19 cellular contexts compared by ENCODE assay signal in the genomic region with DNA sequence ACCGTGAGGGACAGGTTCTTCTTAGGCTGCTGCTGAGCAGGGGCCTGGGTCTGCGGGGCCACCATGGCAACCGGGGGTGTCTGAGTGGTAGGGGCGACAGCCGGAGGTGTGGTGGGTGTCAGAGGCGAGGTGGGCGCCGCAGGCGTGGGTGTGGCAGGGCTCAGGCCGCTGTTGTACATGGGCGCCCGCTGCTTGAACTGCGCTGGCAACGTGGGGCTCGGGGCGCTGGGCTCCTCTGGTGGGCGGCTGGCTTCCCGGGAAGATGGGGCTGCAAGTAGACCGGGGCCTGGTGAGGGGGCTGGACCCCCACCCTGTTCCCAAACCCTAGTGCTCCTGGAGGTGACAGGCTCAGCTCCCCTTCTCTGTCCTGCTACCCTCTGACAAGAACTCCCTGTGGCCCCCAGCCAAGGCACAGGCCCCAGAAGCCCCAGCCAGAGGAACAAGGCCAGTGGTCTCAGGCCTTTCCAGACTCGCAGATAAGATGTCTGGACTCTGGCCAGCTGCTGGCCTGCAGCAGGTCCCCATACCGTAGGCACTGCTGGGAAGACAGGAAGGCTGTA. TPM values are rescaled to one million over a fixed set of nuclear protein-coding genes. Genes with fewer than 3 reads are reported as not detected.
DNase-seq lines count a peak whose midpoint lies in the region; ATAC-seq and TF ChIP-seq lines count a peak whose summit lies in the region.
"Had no signal": no experiment of that assay in that cellular context is flagged by ENCODE, and none has a peak within 500 bp of the region (broad histone marks: within the 10 kb centered on the region; RNA-seq: fewer than 3 reads in every experiment).

No MANE protein-coding gene starts in this region.

- no peak for TF ChIP-seq CTCF in activated CD8-positive, alpha-beta T cell treated with anti-CD3 and anti-CD28 coated beads for 36 hours (IDR thresholded peaks at IDR 0.05)
- TF ChIP-seq CTCF in left ventricle myocardium inferior (IDR thresholded peaks at IDR 0.05; ENCODE audit: borderline replicate concordance) (no peak), spleen (IDR thresholded peaks at IDR 0.05 in 8 of 11, conservative IDR thresholded peaks at IDR 0.05 in 3 of 11) (no peak)

- POLR2A ChIA-PET in activated CD8-positive, alpha-beta T cell treated with anti-CD3 and anti-CD28 coated beads for 36 hours (lab: Charles Lee), result interaction anchor here (1.5 to 3.1 kb wide), 2 partner anchors 13 to 25 kb away, joined by 3 to 8 read pairs; partner anchors contain the start of gene NELFA
- POLR2A ChIA-PET in activated CD8-positive, alpha-beta T cell treated with anti-CD3 and anti-CD28 coated beads, Interleukin-2, amount 10 ng/mL, durations not matched to agents 7 days and 5 days (lab: Charles Lee), result no interaction called here

- H3K36me3 Mint-ChIP-seq in activated CD8-positive, alpha-beta T cell treated with anti-CD3 and anti-CD28 coated beads for 36 hours (ENCODE audit: low read depth), result peaks cover 17% of the 10 kb centered on the region
- H3K36me3 Mint-ChIP-seq in activated CD8-positive, alpha-beta T cell treated with anti-CD3 and anti-CD28 coated beads, Interleukin-2, amount 10 ng/mL, durations not matched to agents 7 days and 5 days (ENCODE audit: low read depth), result peaks cover 38% of the 10 kb centered on the region

- intact Hi-C loops in activated CD8-positive, alpha-beta T cell treated with anti-CD3 and anti-CD28 coated beads for 36 hours (cut with micrococcal nuclease), result no loop called here
- intact Hi-C loops in left ventricle myocardium inferior (cut with micrococcal nuclease), result no loop called here
- intact Hi-C loops in spleen (cut with DNase I; ENCODE audit: low total_unique reads), result no loop called here

- H3K9me3 Mint-ChIP-seq in activated CD8-positive, alpha-beta T cell treated with anti-CD3 and anti-CD28 coated beads for 36 hours, result no peaks in the 10 kb centered on the region
- no peaks in the 10 kb centered on the region for H3K9me3 Mint-ChIP-seq in activated CD8-positive, alpha-beta T cell treated with anti-CD3 and anti-CD28 coated beads, Interleukin-2, amount 10 ng/mL, durations not matched to agents 7 days and 5 days (ENCODE audit: insufficient read depth)
- H3K9me3 Mint-ChIP-seq: activated T-helper 1 cell treated with anti-CD3 and anti-CD28 coated beads, Interleukin-12 subunit alpha, Interleukin-12 subunit beta, Interleukin-2, Interleukin-4 antibody, amounts not matched to agents 30 ng/mL and 10 ng/mL and 1 ng/mL, durations not matched to agents 14 hours and 24 hours and 36 hours had no signal

- peaks cover 98% of the 10 kb centered on the region for H3K36me3 ChIP-seq in left ventricle myocardium inferior
- peaks cover 3 to 100% (median 98%) of the 10 kb centered on the region in 6 donors for H3K36me3 ChIP-seq in spleen

- no peak for DNase-seq in activated CD8-positive, alpha-beta T cell treated with anti-CD3 and anti-CD28 coated beads for 36 hours
- DNase-seq in activated CD8-positive, alpha-beta T cell treated with anti-CD3 and anti-CD28 coated beads, Interleukin-2, amount 10 ng/mL, durations not matched to agents 7 days and 5 days, result no peak
- DNase-seq in left ventricle myocardium inferior, result peak; percentile 41
- DNase-seq in spleen, result peak; percentile 69
- DNase-seq in NCI-H510A treated with DMSO at 0.1 percent for 48 hours (lab: John Stamatoyannopoulos, UW), result no peak
- DNase-seq in NCI-H526 treated with DMSO at 0.1 percent for 48 hours (lab: John Stamatoyannopoulos, UW), result no peak
- DNase-seq: 8988T; GDM1; Kasumi-1; NCI-H1105; NCI-H2081 treated with DMSO at 0.1 percent for 48 hours; SHP77 treated with DMSO at 0.1 percent for 48 hours; stimulated activated naive CD4-positive, alpha-beta T cell treated with Interleukin-2 at 50 U/mL for 16 hours had no signal

- CTCF ChIA-PET in activated CD8-positive, alpha-beta T cell treated with anti-CD3 and anti-CD28 coated beads for 36 hours (lab: Charles Lee), result no interaction called here
- CTCF ChIA-PET in activated CD8-positive, alpha-beta T cell treated with anti-CD3 and anti-CD28 coated beads, Interleukin-2, amount 10 ng/mL, durations not matched to agents 7 days and 5 days (lab: Charles Lee), result interaction anchor here (1.2 kb wide), 1 partner anchor 370 kb away, joined by 3 read pairs; no protein-coding TSS in a partner anchor

- WGBS in spleen, 5 donors, result 90 to 93% (median 91%) methylated on average over 16 to 21 of the region's 21 CpGs

- H3K4me3 Mint-ChIP-seq in activated CD8-positive, alpha-beta T cell treated with anti-CD3 and anti-CD28 coated beads for 36 hours, result no peak overlapping the region
- no peak overlapping the region for H3K4me3 Mint-ChIP-seq in activated CD8-positive, alpha-beta T cell treated with anti-CD3 and anti-CD28 coated beads, Interleukin-2, amount 10 ng/mL, durations not matched to agents 7 days and 5 days
- H3K4me3 Mint-ChIP-seq: activated T-helper 1 cell treated with anti-CD3 and anti-CD28 coated beads, Interleukin-12 subunit alpha, Interleukin-12 subunit beta, Interleukin-2, Interleukin-4 antibody, amounts not matched to agents 30 ng/mL and 10 ng/mL and 1 ng/mL, durations not matched to agents 14 hours and 24 hours and 36 hours had no signal

- ATAC-seq in activated CD8-positive, alpha-beta T cell treated with anti-CD3 and anti-CD28 coated beads for 36 hours, result peak; percentile 2
- no peak for ATAC-seq in activated CD8-positive, alpha-beta T cell treated with anti-CD3 and anti-CD28 coated beads, Interleukin-2, amount 10 ng/mL, durations not matched to agents 7 days and 5 days
- no peak; the same call in 2 of the 3 replicates for ATAC-seq in SK-N-SH treated with all-trans-retinoic acid at 6 μM for 48 hours
- ATAC-seq in HG03135 (IDR thresholded peaks at IDR 0.05; ENCODE audit: unreplicated experiment), result no peak
- ATAC-seq: sciatic nerve had no signal

- H3K4me1 ChIP-seq in left ventricle myocardium inferior (peaks cover 25% of the 10 kb centered on the region), spleen (peaks cover 0 to 21% (median 8%) of the 10 kb centered on the region in 6 donors)
- H3K4me1 ChIP-seq: upper lobe of left lung had no signal

- H3K4me3 ChIP-seq in left ventricle myocardium inferior, result no peak overlapping the region
- no peak overlapping the region for H3K4me3 ChIP-seq in spleen
- H3K4me3 ChIP-seq: dorsolateral prefrontal cortex, upper lobe of left lung had no signal

- no peaks in the 10 kb centered on the region for H3K27me3 Mint-ChIP-seq in activated CD8-positive, alpha-beta T cell treated with anti-CD3 and anti-CD28 coated beads for 36 hours
- H3K27me3 Mint-ChIP-seq in activated CD8-positive, alpha-beta T cell treated with anti-CD3 and anti-CD28 coated beads, Interleukin-2, amount 10 ng/mL, durations not matched to agents 7 days and 5 days (ENCODE audit: low read depth), result no peaks in the 10 kb centered on the region

- no peak overlapping the region for H3K27ac Mint-ChIP-seq in activated CD8-positive, alpha-beta T cell treated with anti-CD3 and anti-CD28 coated beads for 36 hours
- no peak overlapping the region for H3K27ac Mint-ChIP-seq in activated CD8-positive, alpha-beta T cell treated with anti-CD3 and anti-CD28 coated beads, Interleukin-2, amount 10 ng/mL, durations not matched to agents 7 days and 5 days
- H3K27ac Mint-ChIP-seq: activated T-helper 1 cell treated with anti-CD3 and anti-CD28 coated beads, Interleukin-12 subunit alpha, Interleukin-12 subunit beta, Interleukin-2, Interleukin-4 antibody, amounts not matched to agents 30 ng/mL and 10 ng/mL and 1 ng/mL, durations not matched to agents 14 hours and 24 hours and 36 hours had no signal

- H3K27me3 ChIP-seq in left ventricle myocardium inferior (ENCODE audit: low read depth), result no peaks in the 10 kb centered on the region
- no peaks in the 10 kb centered on the region for H3K27me3 ChIP-seq in spleen (replicated peaks in 1 of 7)
- H3K27me3 ChIP-seq: dorsolateral prefrontal cortex, upper lobe of left lung had no signal

- no peak for TF ChIP-seq POLR2A in spleen (IDR thresholded peaks at IDR 0.05)

- H3K9me3 ChIP-seq in left ventricle myocardium inferior (replicated peaks) (no peaks in the 10 kb centered on the region), spleen (no peaks in the 10 kb centered on the region)
- H3K9me3 ChIP-seq: upper lobe of left lung had no signal

- H3K27ac ChIP-seq in left ventricle myocardium inferior (replicated peaks) (peak overlapping the region; percentile 48), spleen (no peak overlapping the region)
- H3K27ac ChIP-seq: upper lobe of left lung had no signal

- H3K4me1 Mint-ChIP-seq in activated CD8-positive, alpha-beta T cell treated with anti-CD3 and anti-CD28 coated beads for 36 hours (ENCODE audit: low read depth), result no peaks in the 10 kb centered on the region
- H3K4me1 Mint-ChIP-seq in activated CD8-positive, alpha-beta T cell treated with anti-CD3 and anti-CD28 coated beads, Interleukin-2, amount 10 ng/mL, durations not matched to agents 7 days and 5 days (ENCODE audit: low read depth), result no peaks in the 10 kb centered on the region

TF ChIP-seq in SK-N-SH treated with all-trans-retinoic acid at 6 μM for 48 hours, 23 proteins besides CTCF, POLR2A, EP300 and RAD21 (continues in another document):
- TF ChIP-seq TSHZ2 (CRISPR knock-in tag; IDR thresholded peaks at IDR 0.05), result 0 out of 2 replicates have a peak, but pooled peaks have one; percentile 49

RNA-seq across cellular contexts. Expression of gene NELFA, which starts 24.8 kb away (rescaled TPM):
- 10 to 100 TPM; 43.9 to 46.3 TPM for total RNA-seq in activated CD8-positive, alpha-beta T cell treated with anti-CD3 and anti-CD28 coated beads for 36 hours
- 10 to 100 TPM; 32.2 to 35.6 TPM for total RNA-seq in activated CD8-positive, alpha-beta T cell treated with anti-CD3 and anti-CD28 coated beads, Interleukin-2, amount 10 ng/mL, durations not matched to agents 7 days and 5 days
- 10.2 TPM for total RNA-seq in left ventricle myocardium inferior
- 10 to 100 TPM; 20.2 to 36.6 (median 31.5) TPM for total RNA-seq in spleen
- 10 to 100 TPM; 19.9 to 29.6 (median 20.1) TPM for polyA plus RNA-seq in spleen

Comparison
In these comparisons a context has a peak if more than half of its experiments do, and no peak if none do; other contexts are left out.
1. DNase-seq: peak in left ventricle myocardium inferior (single experiment) and spleen (single experiment); none in activated CD8-positive, alpha-beta T cell treated with anti-CD3 and anti-CD28 coated beads for 36 hours (single experiment), activated CD8-positive, alpha-beta T cell treated with anti-CD3 and anti-CD28 coated beads, Interleukin-2, amount 10 ng/mL, durations not matched to agents 7 days and 5 days (single experiment), NCI-H510A treated with DMSO at 0.1 percent for 48 hours (single experiment) and NCI-H526 treated with DMSO at 0.1 percent for 48 hours (single experiment).